In genomic region chr2:71923887-71924533, GRCh38 we compare ENCODE assay signal across 8 cellular contexts.
DNase-seq lines count a peak whose midpoint lies in the region; ATAC-seq and TF ChIP-seq lines count a peak whose summit lies in the region.

No MANE protein-coding gene starts in this region.

- TF ChIP-seq CTCF in natural killer cell (IDR thresholded peaks at IDR 0.05) (peak; percentile 74), activated B cell treated with CpG ODN at 0.5 μM for 24 hours (IDR thresholded peaks at IDR 0.05) (no peak), lung (IDR thresholded peaks at IDR 0.05; ENCODE audit: control extremely low read depth, extremely low read depth) (peak; percentile 60)

- no peak overlapping the region for H3K4me3 ChIP-seq in lung

- H3K27ac Mint-ChIP-seq in natural killer cell (no peak overlapping the region), activated B cell treated with CpG ODN at 0.5 μM for 24 hours (no peak overlapping the region)
- no peak overlapping the region for H3K27ac Mint-ChIP-seq in natural killer cell treated with Interleukin-12 subunit alpha and Interleukin-12 subunit beta and Interleukin-15 and Interleukin-18, amount 100 ng/mL, for 72 hours

- POLR2A ChIA-PET in activated B cell treated with CpG ODN at 0.5 μM for 24 hours (lab: Charles Lee) = no interaction called here

- H3K27ac ChIP-seq in lung (ENCODE audit: low read depth in 1 of 2, low read length in 1 of 2) = no peak overlapping the region

- no peaks in the 10 kb centered on the region for H3K27me3 ChIP-seq in lung (ENCODE audit: control insufficient read depth, insufficient read depth)

- H3K36me3 ChIP-seq in lung (ENCODE audit: control insufficient read depth in 2 of 2, insufficient read depth in 2 of 2, low read length in 2 of 2) = no peaks in the 10 kb centered on the region

- no peaks in the 10 kb centered on the region for H3K9me3 ChIP-seq in lung (ENCODE audit: control insufficient read depth in 2 of 2, insufficient read depth in 1 of 2, low read length in 1 of 2)

- no peaks in the 10 kb centered on the region for H3K4me1 ChIP-seq in lung (ENCODE audit: control insufficient read depth in 2 of 2, insufficient read depth in 2 of 2, low read length in 2 of 2)

- H3K9me3 Mint-ChIP-seq in natural killer cell = no peaks in the 10 kb centered on the region
- H3K9me3 Mint-ChIP-seq in natural killer cell treated with Interleukin-12 subunit alpha and Interleukin-12 subunit beta and Interleukin-15 and Interleukin-18, amount 100 ng/mL, for 72 hours = no peaks in the 10 kb centered on the region
- H3K9me3 Mint-ChIP-seq in activated B cell treated with CpG ODN at 0.5 μM for 24 hours = no peaks in the 10 kb centered on the region

- H3K4me1 Mint-ChIP-seq in natural killer cell = no peaks in the 10 kb centered on the region
- H3K4me1 Mint-ChIP-seq in natural killer cell treated with Interleukin-12 subunit alpha and Interleukin-12 subunit beta and Interleukin-15 and Interleukin-18, amount 100 ng/mL, for 72 hours (ENCODE audit: low read depth in 2 of 2) = no peaks in the 10 kb centered on the region
- H3K4me1 Mint-ChIP-seq in activated B cell treated with CpG ODN at 0.5 μM for 24 hours = no peaks in the 10 kb centered on the region

- no peaks in the 10 kb centered on the region for H3K36me3 Mint-ChIP-seq in natural killer cell
- no peaks in the 10 kb centered on the region for H3K36me3 Mint-ChIP-seq in natural killer cell treated with Interleukin-12 subunit alpha and Interleukin-12 subunit beta and Interleukin-15 and Interleukin-18, amount 100 ng/mL, for 72 hours
- H3K36me3 Mint-ChIP-seq in activated B cell treated with CpG ODN at 0.5 μM for 24 hours (ENCODE audit: low read depth) = no peaks in the 10 kb centered on the region

- WGBS in lung, 2 donors = 39% methylated on average over 7 of the region's 7 CpGs

- H3K4me3 Mint-ChIP-seq in natural killer cell (no peak overlapping the region), activated B cell treated with CpG ODN at 0.5 μM for 24 hours (no peak overlapping the region)
- no peak overlapping the region for H3K4me3 Mint-ChIP-seq in natural killer cell treated with Interleukin-12 subunit alpha and Interleukin-12 subunit beta and Interleukin-15 and Interleukin-18, amount 100 ng/mL, for 72 hours

- DNase-seq in natural killer cell (no peak), NCI-H2196 (lab: John Stamatoyannopoulos, UW; ENCODE audit: unreplicated experiment) (peak; percentile 41), activated B cell treated with CpG ODN at 0.5 μM for 24 hours (no peak), dermis microvascular lymphatic vessel endothelial cell (ENCODE audit: low read depth in 2 of 2) (peak; percentile 64 to 72), lung (ENCODE audit: low spot score) (peak; percentile 58)
- DNase-seq in natural killer cell treated with Interleukin-12 subunit alpha and Interleukin-12 subunit beta and Interleukin-15 and Interleukin-18, amount 100 ng/mL, for 72 hours (ENCODE audit: low spot score) = no peak
- DNase-seq in stimulated activated CD8-positive, alpha-beta memory T cell treated with anti-CD3 and anti-CD28 coated beads, Interleukin-15, amount 100 ng/mL, for 1 hour (ENCODE audit: low read depth) = peak; percentile 18

- ATAC-seq in natural killer cell (peak in 2 of 3 donors; percentile 58 to 67), HG02870 (IDR thresholded peaks at IDR 0.05; ENCODE audit: unreplicated experiment) (peak; percentile 56), activated B cell treated with CpG ODN at 0.5 μM for 24 hours (ENCODE audit: low read depth) (peak; percentile 37), lung (ENCODE audit: insufficient read depth, low FRiP score) (peak; percentile 59)
- ATAC-seq in natural killer cell treated with Interleukin-12 subunit alpha and Interleukin-12 subunit beta and Interleukin-15 and Interleukin-18, amount 100 ng/mL, for 72 hours = no peak

- CTCF ChIA-PET in activated B cell treated with CpG ODN at 0.5 μM for 24 hours (lab: Charles Lee) = interaction anchor here (0.7 to 3.5 kb wide), 13 partner anchors 11 to 823 kb away, joined by 3 to 39 read pairs (median 4); no protein-coding TSS in a partner anchor

- intact Hi-C loops in natural killer cell (cut with micrococcal nuclease) (loop anchor here (1.0 kb wide), 2 partner anchors 655 to 821 kb away; no protein-coding TSS in a partner anchor), activated B cell treated with CpG ODN at 0.5 μM for 24 hours (cut with micrococcal nuclease) (loop anchor here (5.0 to 10.0 kb wide), 2 partner anchors 931 to 1253 kb away; no protein-coding TSS in a partner anchor)

- peaks cover 0 to 3% of the 10 kb centered on the region in 2 donors for H3K27me3 Mint-ChIP-seq in natural killer cell (ENCODE audit: low read depth in 2 of 2)
- no peaks in the 10 kb centered on the region for H3K27me3 Mint-ChIP-seq in natural killer cell treated with Interleukin-12 subunit alpha and Interleukin-12 subunit beta and Interleukin-15 and Interleukin-18, amount 100 ng/mL, for 72 hours
- H3K27me3 Mint-ChIP-seq in activated B cell treated with CpG ODN at 0.5 μM for 24 hours = no peaks in the 10 kb centered on the region

Comparison
In these comparisons a context has a peak if more than half of its experiments do, and no peak if none do; other contexts are left out.
1. ATAC-seq: peak in natural killer cell (2 of 3), HG02870 (single experiment), activated B cell treated with CpG ODN at 0.5 μM for 24 hours (single experiment) and lung (single experiment); none in natural killer cell treated with Interleukin-12 subunit alpha and Interleukin-12 subunit beta and Interleukin-15 and Interleukin-18, amount 100 ng/mL, for 72 hours (0 of 2).
2. DNase-seq: peak in NCI-H2196 (single experiment), dermis microvascular lymphatic vessel endothelial cell (2 of 2), lung (single experiment) and stimulated activated CD8-positive, alpha-beta memory T cell treated with anti-CD3 and anti-CD28 coated beads, Interleukin-15, amount 100 ng/mL, for 1 hour (single experiment); none in natural killer cell (single experiment), natural killer cell treated with Interleukin-12 subunit alpha and Interleukin-12 subunit beta and Interleukin-15 and Interleukin-18, amount 100 ng/mL, for 72 hours (single experiment) and activated B cell treated with CpG ODN at 0.5 μM for 24 hours (single experiment).